ENCODE assay signal across 26 cellular contexts in genomic region chr13:40878823-40879222, GRCh38.
"Had no signal": no experiment of that assay in that cellular context is flagged by ENCODE, and none has a peak within 500 bp of the region (broad histone marks: within the 10 kb centered on the region; RNA-seq: fewer than 3 reads in every experiment).

No MANE protein-coding gene starts in this region.

- H3K27me3 ChIP-seq: esophagus muscularis mucosa, foreskin keratinocyte, gastroesophageal sphincter, heart right ventricle, suprapubic skin had no signal

- H3K27me3 Mint-ChIP-seq: naive thymus-derived CD8-positive, alpha-beta T cell; stimulated activated naive CD8-positive, alpha-beta T cell treated with anti-CD3 and anti-CD28 coated beads, Interleukin-15, amount 100 ng/mL, for 72 hours had no signal

- ATAC-seq: foreskin keratinocyte; gastroesophageal sphincter; left colon; naive thymus-derived CD8-positive, alpha-beta T cell; psoas muscle; sciatic nerve; stimulated activated naive CD8-positive, alpha-beta T cell treated with anti-CD3 and anti-CD28 coated beads, Interleukin-15, amount 100 ng/mL, for 72 hours had no signal

- H3K27ac ChIP-seq: coronary artery, esophagus muscularis mucosa, foreskin keratinocyte, gastroesophageal sphincter, psoas muscle, suprapubic skin had no signal

- FAIRE-seq: endothelial cell of umbilical vein, islet of Langerhans had no signal

- H3K4me3 ChIP-seq: coronary artery, esophagus muscularis mucosa, gastroesophageal sphincter, heart right ventricle, psoas muscle, smooth muscle cell, suprapubic skin had no signal

- H3K4me1 Mint-ChIP-seq: nephron progenitor cell had no signal

- H3K27ac Mint-ChIP-seq: naive thymus-derived CD8-positive, alpha-beta T cell; nephron progenitor cell; stimulated activated naive CD8-positive, alpha-beta T cell treated with anti-CD3 and anti-CD28 coated beads, Interleukin-15, amount 100 ng/mL, for 72 hours had no signal

- H3K4me2 ChIP-seq: smooth muscle cell had no signal

- DNase-seq: dermis blood vessel endothelial cell; effector memory CD4-positive, alpha-beta T cell; heart right ventricle; hippocampal formation; left colon; naive thymus-derived CD8-positive, alpha-beta T cell; nephron progenitor cell; nucleus accumbens; posterior cingulate gyrus; psoas muscle; stimulated activated CD4-positive, alpha-beta T cell treated with anti-CD3 and anti-CD28 coated beads, Interleukin-12 subunit alpha, Interleukin-12 subunit beta, amount 100 ng/mL, for 4 hours; stimulated activated CD4-positive, alpha-beta T cell treated with anti-CD3 and anti-CD28 coated beads, Interleukin-1b, Interleukin-23, amount 100 ng/mL, for 48 hours; stimulated activated CD4-positive, alpha-beta T cell treated with anti-CD3 and anti-CD28 coated beads, Interleukin-4, amount 100 ng/mL, for 1 hour; stimulated activated CD8-positive, alpha-beta memory T cell treated with anti-CD3 and anti-CD28 coated beads, Interleukin-4, amount 100 ng/mL, for 48 hours; stimulated activated naive CD4-positive, alpha-beta T cell; stimulated activated naive CD8-positive, alpha-beta T cell treated with anti-CD3 and anti-CD28 coated beads, Interleukin-15, amount 100 ng/mL, for 72 hours; trophoblast cell had no signal

- H3K4me1 ChIP-seq: foreskin keratinocyte, gastroesophageal sphincter, psoas muscle, suprapubic skin had no signal

- H3K4me3 Mint-ChIP-seq: nephron progenitor cell; stimulated activated naive CD8-positive, alpha-beta T cell treated with anti-CD3 and anti-CD28 coated beads, Interleukin-15, amount 100 ng/mL, for 72 hours had no signal
